ENCODE assay signal across 7 cellular contexts in genomic region chr19:12564016-12564664, GRCh38. TPM values are rescaled to one million over a fixed set of nuclear protein-coding genes. Genes with fewer than 3 reads are reported as not detected.
DNase-seq lines count a peak whose midpoint lies in the region; ATAC-seq and TF ChIP-seq lines count a peak whose summit lies in the region.

No MANE protein-coding gene starts in this region.

- in situ Hi-C loops in GM13977 (cut with MboI; ENCODE audit: low pct_unique_long_range_greater_than_20kb, low sequenced_read_pairs, unreplicated experiment), result loop anchor here (10.0 kb wide), 2 partner anchors 111 to 191 kb away; partner anchors contain the start of gene BEST2

- peak; percentile 95 for ATAC-seq in left ventricle myocardium superior
- no peak for ATAC-seq in GM18498 (IDR thresholded peaks at IDR 0.05; ENCODE audit: unreplicated experiment)

- DNase-seq in GM13977 (ENCODE audit: low spot score) (peak; percentile 93), NCI-H2029 treated with DMSO at 0.1 percent for 48 hours (lab: John Stamatoyannopoulos, UW) (peak; percentile 61), T-helper 22 cell (ENCODE audit: low read depth) (peak; percentile 61), amygdala (lab: John Stamatoyannopoulos, UW) (peak; percentile 15 to 96 (median 76)), left ventricle myocardium superior (peak; percentile 93), renal cortical epithelial cell (ENCODE audit: low read depth) (peak; percentile 72)

- intact Hi-C loops in left ventricle myocardium superior (cut with micrococcal nuclease), result no loop called here

- TF ChIP-seq CTCF in GM13977 (IDR thresholded peaks at IDR 0.05; ENCODE audit: extremely low read depth, insufficient read depth, missing control alignments), result peak; percentile 99

RNA-seq across cellular contexts. Expression of gene ZNF564, which starts 12.9 kb away (rescaled TPM):
- total RNA-seq in left ventricle myocardium superior, result 9.6 TPM
- total RNA-seq in renal cortical epithelial cell, result 8.3 and 19.9 TPM in 2 replicates

RNA-seq across cellular contexts. Expression of gene ZNF490, which starts 46.5 kb away (rescaled TPM):
- total RNA-seq in left ventricle myocardium superior, result 5.1 TPM
- total RNA-seq in renal cortical epithelial cell, result 10.2 and 19.6 TPM in 2 replicates

RNA-seq across cellular contexts. Expression of gene ZNF791, which starts 46.6 kb away (rescaled TPM):
- total RNA-seq in left ventricle myocardium superior (15.5 TPM), renal cortical epithelial cell (13.2 and 21.0 TPM in 2 replicates)
